ENCODE assay signal across 24 cellular contexts in the genomic region with DNA sequence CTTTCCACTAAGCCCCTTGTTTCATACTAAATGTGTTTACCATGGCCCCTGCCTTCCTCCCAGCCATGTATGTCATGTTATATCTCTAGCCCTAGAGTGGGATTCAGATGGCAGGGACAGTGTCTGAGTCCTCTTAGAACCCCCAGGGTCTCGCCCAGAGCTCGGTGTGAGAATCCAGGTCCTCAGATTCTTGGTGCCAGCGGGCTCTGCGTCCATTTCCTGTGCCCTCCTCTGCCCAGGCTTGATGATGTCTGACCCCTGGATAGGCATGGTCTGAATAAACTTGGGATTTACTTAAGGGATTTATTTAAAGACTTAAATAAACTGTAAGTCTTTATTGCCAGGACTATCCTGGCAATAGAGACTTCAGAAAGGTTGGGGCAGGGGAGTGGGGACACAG. TPM values are rescaled to one million over a fixed set of nuclear protein-coding genes. Genes with fewer than 3 reads are reported as not detected.
DNase-seq lines count a peak whose midpoint lies in the region; TF ChIP-seq lines count a peak whose summit lies in the region.
"Had no signal": no experiment of that assay in that cellular context is flagged by ENCODE, and none has a peak within 500 bp of the region (broad histone marks: within the 10 kb centered on the region; RNA-seq: fewer than 3 reads in every experiment).

No MANE protein-coding gene starts in this region.

- no peaks in the 10 kb centered on the region for H4K20me1 ChIP-seq in H9 (ENCODE audit: control insufficient read depth, insufficient read depth, insufficient read length)
- H4K20me1 ChIP-seq: BLaER1 treated with 17β-estradiol and CSF1 and Interleukin-3, amounts not matched to agents 10 nM and 100 nM had no signal

- H3K18ac ChIP-seq in H9 (ENCODE audit: insufficient read length, low read depth, low read length) = no peak overlapping the region

- no peaks in the 10 kb centered on the region; the same call in none of the 2 replicates for H3K27me3 Mint-ChIP-seq in H9 (ENCODE audit: low read depth)

- H3K4me3 Mint-ChIP-seq in H9 = no peak overlapping the region
- H3K4me3 Mint-ChIP-seq: CD14-positive monocyte; CD4-positive, alpha-beta T cell; CD8-positive, alpha-beta memory T cell; GM23338; HFFc6 had no signal

- H3K79me1 ChIP-seq in H9 (ENCODE audit: insufficient read depth, low read depth, low read length, poor library complexity, severe bottlenecking) = no peaks in the 10 kb centered on the region

- H3K27me3 ChIP-seq in H9 (ENCODE audit: insufficient read depth, low read length) (no peaks in the 10 kb centered on the region), spleen (replicated peaks in 1 of 7) (peaks cover 0 to 65% (median 0%) of the 10 kb centered on the region in 7 donors)
- H3K27me3 ChIP-seq: BLaER1 treated with 17β-estradiol and CSF1 and Interleukin-3, amounts not matched to agents 10 nM and 100 nM had no signal

- no peak overlapping the region for H2AK5ac ChIP-seq in H9 (ENCODE audit: insufficient read length, low read length)

- no peak overlapping the region for H3K23ac ChIP-seq in H9 (ENCODE audit: insufficient read length, low read depth, low read length)

- no peaks in the 10 kb centered on the region for H3K79me2 ChIP-seq in H9 (ENCODE audit: insufficient read depth, low read length)

- H3K9me3 ChIP-seq in H9 (ENCODE audit: control insufficient read depth, low read depth, low read length) = no peaks in the 10 kb centered on the region
- no peaks in the 10 kb centered on the region for H3K9me3 ChIP-seq in spleen
- H3K9me3 ChIP-seq: BE2C; BLaER1 treated with 17β-estradiol and CSF1 and Interleukin-3, amounts not matched to agents 10 nM and 100 nM; HAP-1 had no signal

- H3K56ac ChIP-seq in H9 (ENCODE audit: insufficient read length, low read depth, low read length) = no peak overlapping the region

- H3K4ac ChIP-seq in H9 (ENCODE audit: low read depth, low read length) = no peak overlapping the region

- no peak for TF ChIP-seq POLR2A in spleen (IDR thresholded peaks at IDR 0.05)

- H4K91ac ChIP-seq in H9 (ENCODE audit: insufficient read length, low read depth, low read length) = no peak overlapping the region

- peaks cover 28 to 29% of the 10 kb centered on the region in 2 experiments for H3K4me1 Mint-ChIP-seq in H9
- H3K4me1 Mint-ChIP-seq: CD14-positive monocyte had no signal

- no peaks in the 10 kb centered on the region for H3K36me3 ChIP-seq in spleen
- H3K36me3 ChIP-seq: BE2C; BLaER1 treated with 17β-estradiol and CSF1 and Interleukin-3, amounts not matched to agents 10 nM and 100 nM; HAP-1 had no signal

- H4K8ac ChIP-seq in H9 (replicated peaks; ENCODE audit: insufficient read length, low read depth, low read length) = no peak overlapping the region

- no peak overlapping the region for H2AFZ ChIP-seq in H9 (ENCODE audit: low read length)
- H2AFZ ChIP-seq: GM23338 had no signal

- no peak overlapping the region for H2BK15ac ChIP-seq in H9 (ENCODE audit: low read depth, low read length)

- H3K4me2 ChIP-seq in H9 (ENCODE audit: insufficient read depth, insufficient read length, low read length) = no peak overlapping the region
- H3K4me2 ChIP-seq: GM23338 had no signal

- H3K23me2 ChIP-seq in H9 (ENCODE audit: insufficient read length, low read depth, low read length, poor library complexity, severe bottlenecking) = no peaks in the 10 kb centered on the region

- intact Hi-C loops in spleen (cut with DNase I; ENCODE audit: low total_unique reads) = no loop called here

- no peak overlapping the region for H2BK20ac ChIP-seq in H9 (ENCODE audit: low read depth, low read length, poor library complexity, severe bottlenecking)

- H3K4me1 ChIP-seq in H9 (ENCODE audit: insufficient read depth, low read length) (no peaks in the 10 kb centered on the region; the same call in 1 of the 2 replicates), spleen (peaks cover 0 to 7% (median 2%) of the 10 kb centered on the region in 6 donors)
- H3K4me1 ChIP-seq: BE2C had no signal

- no peak overlapping the region for H3K4me3 ChIP-seq in spleen
- H3K4me3 ChIP-seq: BLaER1 treated with 17β-estradiol and CSF1 and Interleukin-3, amounts not matched to agents 10 nM and 100 nM; GM23338; HAP-1 had no signal

- H2BK120ac ChIP-seq in H9 (ENCODE audit: low read depth, low read length, poor library complexity, severe bottlenecking) = no peak overlapping the region

- WGBS in H9 (ENCODE audit: extremely low coverage, insufficient read length, low lambda C conversion rate) = no CpG with 5 or more reads among the region's 4 CpGs
- WGBS in spleen, 5 donors = 77 to 94% (median 86%) methylated on average over 4 of the region's 4 CpGs

- H3K14ac ChIP-seq in H9 (ENCODE audit: insufficient read depth, low read length) = no peak overlapping the region

- H3K36me3 Mint-ChIP-seq in H9 (ENCODE audit: insufficient read depth in 1 of 3, low read depth in 3 of 3) = no peaks in the 10 kb centered on the region
- H3K36me3 Mint-ChIP-seq: CD14-positive monocyte; CD8-positive, alpha-beta memory T cell had no signal

- no peak overlapping the region for H3T11ph ChIP-seq in H9 (ENCODE audit: low read length)

- no peaks in the 10 kb centered on the region for H3K9me3 Mint-ChIP-seq in H9
- H3K9me3 Mint-ChIP-seq: CD14-positive monocyte; CD4-positive, alpha-beta T cell; CD8-positive, alpha-beta memory T cell; GM23338; HFFc6 had no signal

- no peak overlapping the region for H2BK5ac ChIP-seq in H9 (ENCODE audit: insufficient read length, low read length)

- H3K27ac ChIP-seq in H9 (ENCODE audit: insufficient read length, low read depth, low read length) = no peak overlapping the region
- no peak overlapping the region for H3K27ac ChIP-seq in spleen
- H3K27ac ChIP-seq: BLaER1 treated with 17β-estradiol and CSF1 and Interleukin-3, amounts not matched to agents 10 nM and 100 nM had no signal

- H3K27ac Mint-ChIP-seq in H9 = no peak overlapping the region
- H3K27ac Mint-ChIP-seq: CD14-positive monocyte; CD4-positive, alpha-beta T cell; CD8-positive, alpha-beta memory T cell; GM23338; HFFc6 had no signal

- TF ChIP-seq CTCF in H9 (conservative IDR thresholded peaks at IDR 0.05) (no peak), spleen (IDR thresholded peaks at IDR 0.05 in 8 of 11, conservative IDR thresholded peaks at IDR 0.05 in 3 of 11) (no peak)

- DNase-seq in H9 (no peak), islet precursor cell (peak; percentile 36), spleen (peak; percentile 10), mucosa of gallbladder (ENCODE audit: low spot score) (no peak)
- DNase-seq in activated CD4-positive, alpha-beta T cell treated with anti-CD3 and anti-CD28 coated beads, Interleukin-2, amount 50 U/mL, for 1 hour = no peak
- no peak for DNase-seq in activated effector memory CD4-positive, alpha-beta T cell treated with anti-CD3 and anti-CD28 coated beads, Interleukin-2, amount 50 U/mL, for 16 hours
- DNase-seq: AML-193; BE2C; CD4-positive, alpha-beta T cell; CD8-positive, alpha-beta memory T cell; DMS53; DMS79 treated with DMSO at 0.1 percent for 48 hours; GF-D8; HFFc6 had no signal

- H4K5ac ChIP-seq in H9 (ENCODE audit: insufficient read length, low read depth, low read length) = no peak overlapping the region

- no peak overlapping the region for H2BK12ac ChIP-seq in H9 (ENCODE audit: insufficient read length, low read depth, low read length)

- H3K9ac ChIP-seq in H9 (ENCODE audit: extremely low read depth, insufficient read length, low read length) = peak overlapping the region; percentile 23
- H3K9ac ChIP-seq: BLaER1 treated with 17β-estradiol and CSF1 and Interleukin-3, amounts not matched to agents 10 nM and 100 nM had no signal

RNA-seq across cellular contexts. Expression of a gene that starts 6.2 kb away (rescaled TPM):
- 0.59 and 0.68 TPM in 2 replicates for total RNA-seq in H9 (2021)
- total RNA-seq in spleen = not detected
- not detected for polyA plus RNA-seq in spleen
- not detected for total RNA-seq in mucosa of gallbladder
- total RNA-seq: A673; CD4-positive, alpha-beta T cell; CD8-positive, alpha-beta memory T cell; G401; GM23338; H4 had no signal
- polyA plus RNA-seq: CD14-positive monocyte; CD8-positive, alpha-beta memory T cell; GM23338 had no signal

RNA-seq across cellular contexts. Expression of a gene that starts 11.3 kb away (rescaled TPM):
- total RNA-seq in H9 (2021) = 4.2 and 6.3 TPM in 2 replicates
- not detected for total RNA-seq in spleen
- polyA plus RNA-seq in spleen = under 1 TPM in 2 of 3 donors, not detected in 1; 0.13 to 0.24 TPM
- 10.8 TPM for total RNA-seq in mucosa of gallbladder
- total RNA-seq: A172; A673; CD8-positive, alpha-beta memory T cell; Daoy; G401; H4; HFFc6 had no signal
- polyA plus RNA-seq: AG04450; CD14-positive monocyte; CD8-positive, alpha-beta memory T cell had no signal

RNA-seq across cellular contexts. Expression of a gene that starts 36.3 kb away (rescaled TPM):
- not detected in 2 replicates for total RNA-seq in H9 (2021)
- total RNA-seq in spleen = under 1 TPM in 1 of 7 donors, not detected in 6; 0.25 TPM
- under 1 TPM in 1 of 3 donors, not detected in 2; 0.12 TPM for polyA plus RNA-seq in spleen
- not detected for total RNA-seq in mucosa of gallbladder
- total RNA-seq: A673; CD4-positive, alpha-beta T cell; CD8-positive, alpha-beta memory T cell; Daoy; G401; GM23338; H4 had no signal
- polyA plus RNA-seq: CD14-positive monocyte; CD8-positive, alpha-beta memory T cell; GM23338 had no signal

RNA-seq across cellular contexts. Expression of a gene that starts 50.6 kb away (rescaled TPM):
- total RNA-seq in H9 (2021) = 17.6 and 18.6 TPM in 2 replicates
- 10 to 100 TPM in 2 of 7 donors, 1 to 10 TPM in 5; 4.4 to 20.8 (median 8.6) TPM for total RNA-seq in spleen
- 1 to 10 TPM; 1.9 to 3.8 (median 2.5) TPM for polyA plus RNA-seq in spleen
- total RNA-seq in mucosa of gallbladder = 5.3 TPM
- polyA plus RNA-seq: CD14-positive monocyte had no signal

Comparison
In these comparisons a context has a peak if more than half of its experiments do, and no peak if none do; other contexts are left out.
1. DNase-seq: peak in islet precursor cell (single experiment) and spleen (single experiment); none in H9 (single experiment), activated CD4-positive, alpha-beta T cell treated with anti-CD3 and anti-CD28 coated beads, Interleukin-2, amount 50 U/mL, for 1 hour (single experiment), mucosa of gallbladder (single experiment) and activated effector memory CD4-positive, alpha-beta T cell treated with anti-CD3 and anti-CD28 coated beads, Interleukin-2, amount 50 U/mL, for 16 hours (single experiment).